8 cellular contexts compared by ENCODE assay signal in the genomic region with DNA sequence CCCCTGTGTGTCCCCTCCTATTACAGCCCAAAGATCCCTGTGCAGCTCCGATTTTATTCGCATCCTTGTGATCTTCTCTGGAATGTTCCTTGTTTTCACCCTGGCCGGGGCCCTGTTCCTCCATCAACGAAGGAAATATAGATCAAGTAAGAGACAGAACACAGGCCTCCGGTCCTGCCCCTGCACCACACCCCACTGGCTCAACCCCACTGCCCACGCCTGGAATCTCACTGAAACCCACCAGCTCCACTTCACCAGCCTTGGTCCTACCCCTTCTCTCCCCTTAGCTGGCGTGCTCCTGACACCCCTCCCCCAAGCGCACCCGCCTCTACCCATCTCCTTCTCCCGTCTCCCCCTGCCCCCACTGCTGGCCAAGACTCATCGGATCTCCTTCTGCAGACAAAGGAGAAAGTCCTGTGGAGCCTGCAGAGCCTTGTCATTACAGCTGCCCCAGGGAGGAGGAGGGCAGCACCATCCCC. TPM values are rescaled to one million over a fixed set of nuclear protein-coding genes. Genes with fewer than 3 reads are reported as not detected.
A peak's percentile ranks its signal among the peaks of the same experiment; 100 is the strongest.
DNase-seq lines count a peak whose midpoint lies in the region; ATAC-seq and TF ChIP-seq lines count a peak whose summit lies in the region.

No MANE protein-coding gene starts in this region.

- TF ChIP-seq CTCF in NB4 (IDR thresholded peaks at IDR 0.05; ENCODE audit: low read depth, low read length) (no peak), foreskin keratinocyte (conservative IDR thresholded peaks at IDR 0.05) (no peak)

- H3K9me3 ChIP-seq in duodenal mucosa (ENCODE audit: control insufficient read depth in 1 of 2, low read length in 2 of 2) = no peaks in the 10 kb centered on the region
- no peaks in the 10 kb centered on the region for H3K9me3 ChIP-seq in muscle layer of colon (ENCODE audit: low read length)

- H3K27me3 ChIP-seq in duodenal mucosa (ENCODE audit: control insufficient read depth in 1 of 2, insufficient read depth in 2 of 2, low read length in 2 of 2) (no peaks in the 10 kb centered on the region), muscle layer of colon (ENCODE audit: control insufficient read depth in 1 of 2, insufficient read depth in 2 of 2, low read length in 2 of 2) (no peaks in the 10 kb centered on the region), foreskin keratinocyte (no peaks in the 10 kb centered on the region)

- H3K4me1 ChIP-seq in duodenal mucosa (ENCODE audit: control insufficient read depth in 1 of 2, insufficient read depth in 2 of 2, low read length in 2 of 2) (peaks cover 24 to 36% of the 10 kb centered on the region in 2 donors), muscle layer of colon (ENCODE audit: insufficient read depth, low read length) (peaks cover 26% of the 10 kb centered on the region), foreskin keratinocyte (no peaks in the 10 kb centered on the region)

- H3K4me3 ChIP-seq in NB4 (ENCODE audit: low read depth, low read length) (peak overlapping the region; percentile 83), duodenal mucosa (ENCODE audit: low read depth in 1 of 2, low read length in 2 of 2) (peak overlapping the region; percentile 96 to 99), muscle layer of colon (ENCODE audit: low read depth in 1 of 2, low read length in 2 of 2) (peak overlapping the region; percentile 55 to 97)

- DNase-seq in AG20443 (ENCODE audit: low spot score) (peak; percentile 20), NB4 (ENCODE audit: low read depth) (no peak), NCI-H510A treated with DMSO at 0.1 percent for 48 hours (lab: John Stamatoyannopoulos, UW) (no peak), foreskin keratinocyte (no peak), left lobe of liver (ENCODE audit: low spot score) (no peak)

- ATAC-seq in HG03354 (IDR thresholded peaks at IDR 0.05; ENCODE audit: poor library complexity, severe bottlenecking, unreplicated experiment) (no peak), foreskin keratinocyte (no peak), left lobe of liver (no peak)

- no peak for TF ChIP-seq POLR2A in NB4 (IDR thresholded peaks at IDR 0.05; ENCODE audit: extremely low read depth, insufficient read length)

- H3K27ac ChIP-seq in duodenal mucosa (ENCODE audit: low read depth, low read length) (peak overlapping the region; percentile 96), muscle layer of colon (ENCODE audit: low read depth, low read length) (peak overlapping the region; percentile 100), foreskin keratinocyte (no peak overlapping the region)

- H3K9ac ChIP-seq in duodenal mucosa (ENCODE audit: low read depth in 1 of 2, low read length in 2 of 2) = peak overlapping the region; percentile 99 to 100
- H3K9ac ChIP-seq in muscle layer of colon (ENCODE audit: low read length) = peak overlapping the region; percentile 90

- H3K36me3 ChIP-seq in duodenal mucosa (ENCODE audit: control insufficient read depth in 1 of 2, insufficient read depth in 2 of 2, low read length in 2 of 2) (peaks cover 9 to 21% of the 10 kb centered on the region in 2 donors), muscle layer of colon (ENCODE audit: insufficient read depth, low read length) (peaks cover 40% of the 10 kb centered on the region)

RNA-seq across cellular contexts. Expression of a gene that starts 0.9 kb away (rescaled TPM):
- total RNA-seq in foreskin keratinocyte (7.1 and 15.8 TPM in 2 replicates), left lobe of liver (15.8 TPM)
- 7.3 and 13.9 TPM in 2 replicates for polyA plus RNA-seq in foreskin keratinocyte

RNA-seq across cellular contexts. Expression of a gene that starts 6.2 kb away (rescaled TPM):
- not detected in 2 replicates for total RNA-seq in foreskin keratinocyte
- not detected in 2 replicates for polyA plus RNA-seq in foreskin keratinocyte
- total RNA-seq in left lobe of liver = 0.58 TPM

RNA-seq across cellular contexts. Expression of a gene that starts 19.6 kb away (rescaled TPM):
- total RNA-seq in foreskin keratinocyte = 1.8 and 2.9 TPM in 2 replicates
- 2.0 and 2.9 TPM in 2 replicates for polyA plus RNA-seq in foreskin keratinocyte
- total RNA-seq in left lobe of liver = 6.1 TPM

RNA-seq across cellular contexts. Expression of a gene that starts 42.2 kb away (rescaled TPM):
- 193 and 210 TPM in 2 replicates for total RNA-seq in foreskin keratinocyte
- polyA plus RNA-seq in foreskin keratinocyte = 303 and 321 TPM in 2 replicates
- 84.1 TPM for total RNA-seq in left lobe of liver

RNA-seq across cellular contexts. Expression of a gene that starts 43.0 kb away (rescaled TPM):
- total RNA-seq in foreskin keratinocyte (64.5 and 86.2 TPM in 2 replicates), left lobe of liver (9.0 TPM)
- 26.1 and 35.7 TPM in 2 replicates for polyA plus RNA-seq in foreskin keratinocyte
